26 cellular contexts compared by ENCODE assay signal in the genomic region with DNA sequence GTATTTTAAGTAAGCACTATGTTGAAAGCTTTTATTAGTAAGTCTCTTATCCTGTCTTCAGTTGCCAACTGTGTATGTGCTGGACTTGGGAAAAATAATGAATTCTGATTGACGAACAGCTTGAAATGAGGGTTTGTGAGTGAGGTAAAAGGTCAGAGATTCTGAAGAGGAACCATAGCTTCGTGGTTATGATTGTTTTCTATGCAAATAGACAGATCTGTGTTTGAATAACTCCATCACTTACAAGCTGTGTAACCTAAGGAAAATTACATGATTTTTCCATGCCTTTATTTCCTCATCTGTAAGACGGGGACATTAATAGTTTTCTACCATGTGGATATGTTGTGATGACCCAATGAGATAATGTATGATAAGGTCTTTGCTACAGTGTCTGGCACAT.
"Had no signal": no experiment of that assay in that cellular context is flagged by ENCODE, and none has a peak within 500 bp of the region (broad histone marks: within the 10 kb centered on the region; RNA-seq: fewer than 3 reads in every experiment).

No MANE protein-coding gene starts in this region.

- H3K9me3 Mint-ChIP-seq: naive thymus-derived CD4-positive, alpha-beta T cell; natural killer cell treated with Interleukin-12 subunit alpha and Interleukin-12 subunit beta and Interleukin-15 and Interleukin-18, amount 100 ng/mL, for 72 hours; neural crest cell; stimulated activated naive CD8-positive, alpha-beta T cell treated with anti-CD3 and anti-CD28 coated beads, Interleukin-15, Interleukin-2, amounts not matched to agents 100 ng/mL and 50 ng/mL, for 24 hours had no signal

- H3K27ac Mint-ChIP-seq: naive thymus-derived CD4-positive, alpha-beta T cell; natural killer cell treated with Interleukin-12 subunit alpha and Interleukin-12 subunit beta and Interleukin-15 and Interleukin-18, amount 100 ng/mL, for 72 hours; progenitor cell of endocrine pancreas; stimulated activated naive CD8-positive, alpha-beta T cell treated with anti-CD3 and anti-CD28 coated beads, Interleukin-15, Interleukin-2, amounts not matched to agents 100 ng/mL and 50 ng/mL, for 24 hours had no signal

- FAIRE-seq: urothelium cell line had no signal

- H3K4me3 Mint-ChIP-seq: mesothelial cell of epicardium; naive thymus-derived CD4-positive, alpha-beta T cell; natural killer cell treated with Interleukin-12 subunit alpha and Interleukin-12 subunit beta and Interleukin-15 and Interleukin-18, amount 100 ng/mL, for 72 hours; neural crest cell; stimulated activated naive CD8-positive, alpha-beta T cell treated with anti-CD3 and anti-CD28 coated beads, Interleukin-15, Interleukin-2, amounts not matched to agents 100 ng/mL and 50 ng/mL, for 24 hours had no signal

- H3K4me1 Mint-ChIP-seq: neural crest cell had no signal

- H3K27ac ChIP-seq: hepatocyte, left ventricle myocardium inferior, neutrophil, right atrium auricular region, right lobe of liver, suprapubic skin, thoracic aorta, tibial artery, upper lobe of right lung had no signal

- H3K36me3 Mint-ChIP-seq: mesothelial cell of epicardium; natural killer cell treated with Interleukin-12 subunit alpha and Interleukin-12 subunit beta and Interleukin-15 and Interleukin-18, amount 100 ng/mL, for 72 hours had no signal

- ATAC-seq: mucosa of descending colon; naive thymus-derived CD4-positive, alpha-beta T cell; natural killer cell treated with Interleukin-12 subunit alpha and Interleukin-12 subunit beta and Interleukin-15 and Interleukin-18, amount 100 ng/mL, for 72 hours; right lobe of liver; upper lobe of right lung had no signal

- H3K27me3 Mint-ChIP-seq: stimulated activated naive CD8-positive, alpha-beta T cell treated with anti-CD3 and anti-CD28 coated beads, Interleukin-15, Interleukin-2, amounts not matched to agents 100 ng/mL and 50 ng/mL, for 24 hours had no signal

- DNase-seq: islet precursor cell; left ventricle myocardium inferior; mesendoderm; mucosa of descending colon; naive thymus-derived CD4-positive, alpha-beta T cell; occipital lobe; right lobe of liver; stimulated activated CD4-positive, alpha-beta T cell treated with anti-CD3 and anti-CD28 coated beads, Interleukin-1b, Interleukin-23, amount 100 ng/mL, for 48 hours; stimulated activated CD4-positive, alpha-beta T cell treated with anti-CD3 and anti-CD28 coated beads, Interleukin-2, amount 100 ng/mL, for 48 hours; stimulated activated CD4-positive, alpha-beta T cell treated with anti-CD3 and anti-CD28 coated beads, Interleukin-4, amount 100 ng/mL, for 4 hours; stimulated activated CD8-positive, alpha-beta memory T cell treated with anti-CD3 and anti-CD28 coated beads, Interleukin-4, amount 100 ng/mL, for 48 hours; stimulated activated naive CD4-positive, alpha-beta T cell; tibial artery; trophoblast cell; upper lobe of right lung had no signal
